In the genomic region with DNA sequence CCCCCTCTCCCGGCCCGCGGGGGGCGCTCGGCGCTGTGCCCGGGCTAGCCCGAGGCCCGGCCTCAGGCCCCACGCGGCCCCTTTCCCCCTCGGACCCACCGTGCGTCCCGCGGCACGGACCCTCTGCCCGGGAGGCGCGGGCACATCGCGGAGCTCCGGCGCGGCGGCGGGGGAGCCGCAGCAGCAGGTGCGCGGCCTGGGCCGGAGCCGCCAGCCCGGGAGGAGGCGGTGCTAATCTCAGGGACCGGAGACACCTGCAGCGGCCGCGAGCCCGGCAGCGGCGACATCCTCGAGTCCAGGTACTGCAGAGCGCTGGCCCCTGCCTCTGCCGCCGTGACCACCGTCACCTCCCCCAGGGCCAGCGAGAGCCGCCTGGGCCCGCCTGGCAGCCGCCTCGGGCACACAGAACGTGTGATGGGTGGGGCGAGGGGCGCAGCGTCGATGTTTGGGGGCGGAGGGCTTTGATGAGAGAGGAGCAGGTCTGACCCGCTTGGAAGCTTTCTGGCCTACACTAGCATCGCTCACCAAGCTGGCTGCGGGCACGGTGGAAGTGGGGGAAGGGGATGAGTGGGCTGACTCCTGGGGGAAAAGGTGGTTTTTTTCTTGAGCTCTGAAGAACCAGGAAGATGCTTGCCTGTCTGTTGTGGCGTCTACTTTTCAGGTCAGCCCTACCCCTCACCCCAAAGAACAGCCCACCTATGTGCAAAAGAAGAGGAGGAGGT, we compare ENCODE assay signal across 8 cellular contexts.
A peak's percentile ranks its signal among the peaks of the same experiment; 100 is the strongest.
DNase-seq lines count a peak whose midpoint lies in the region; ATAC-seq and TF ChIP-seq lines count a peak whose summit lies in the region.

No MANE protein-coding gene starts in this region.

- no peaks in the 10 kb centered on the region for H3K9me3 ChIP-seq in NT2/D1 (ENCODE audit: insufficient read depth, low read length)

- H3K4me3 ChIP-seq in NT2/D1 (ENCODE audit: insufficient read length, low read depth): peak overlapping the region; percentile 61

- 0 out of 2 replicates have a peak, but pooled peaks have one; percentile 32 for TF ChIP-seq CTCF in 22Rv1 (IDR thresholded peaks at IDR 0.05)

- DNase-seq in NT2/D1 (ENCODE audit: low read depth, low spot score) (no peak), astrocyte of the hippocampus (ENCODE audit: low read depth, low spot score) (peak; percentile 48), iPS-NIHi11 (ENCODE audit: low spot score) (peak; percentile 69), HCEC 1CT (no peak)
- peak; percentile 60 for DNase-seq in stimulated activated CD4-positive, alpha-beta T cell treated with anti-CD3 and anti-CD28 coated beads, Interleukin-4, amount 100 ng/mL, for 1 hour

- H3K4me1 ChIP-seq in NT2/D1 (ENCODE audit: insufficient read depth, insufficient read length): peaks cover 3% of the 10 kb centered on the region

- H3K9ac ChIP-seq in NT2/D1 (ENCODE audit: insufficient read length, low read depth): peak overlapping the region; percentile 56

- H3K27me3 ChIP-seq in NT2/D1 (ENCODE audit: insufficient read depth, insufficient read length): peaks cover 41% of the 10 kb centered on the region

- ATAC-seq in GM18502 (IDR thresholded peaks at IDR 0.05; ENCODE audit: poor library complexity, unreplicated experiment) (peak; percentile 52), HG02938 (IDR thresholded peaks at IDR 0.05; ENCODE audit: unreplicated experiment) (peak; percentile 45)

- no peaks in the 10 kb centered on the region for H3K36me3 ChIP-seq in NT2/D1 (ENCODE audit: insufficient read depth, insufficient read length, low read length)

- H3K27ac ChIP-seq in 22Rv1: no peak overlapping the region

Comparison
In these comparisons a context has a peak if more than half of its experiments do, and no peak if none do; other contexts are left out.
1. DNase-seq: peak in astrocyte of the hippocampus (single experiment), iPS-NIHi11 (single experiment) and stimulated activated CD4-positive, alpha-beta T cell treated with anti-CD3 and anti-CD28 coated beads, Interleukin-4, amount 100 ng/mL, for 1 hour (single experiment); none in NT2/D1 (single experiment) and HCEC 1CT (single experiment).